In the genomic region with DNA sequence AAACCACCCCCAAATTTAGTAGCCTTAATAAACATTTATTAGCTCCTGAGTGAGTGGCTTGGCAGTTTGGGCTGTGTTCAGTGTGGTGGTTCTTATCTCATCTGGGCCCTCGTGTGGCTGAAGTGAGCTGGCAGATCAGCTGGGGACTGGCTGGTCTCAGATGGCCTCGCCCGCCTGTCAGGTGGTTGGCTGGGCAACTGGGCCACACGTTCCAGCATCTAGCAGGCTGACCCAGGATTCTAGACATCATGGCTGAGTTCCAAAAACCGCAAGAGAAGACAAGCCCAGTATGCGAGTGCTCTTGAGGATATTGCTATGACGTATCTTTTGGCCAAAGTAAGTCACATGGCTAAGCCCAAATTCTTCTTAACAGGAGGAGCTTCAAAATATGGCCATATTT, we compare ENCODE assay signal across 10 cellular contexts. TPM values are rescaled to one million over a fixed set of nuclear protein-coding genes. Genes with fewer than 3 reads are reported as not detected.
DNase-seq lines count a peak whose midpoint lies in the region; ATAC-seq, FAIRE-seq and TF ChIP-seq lines count a peak whose summit lies in the region.
"Had no signal": no experiment of that assay in that cellular context is flagged by ENCODE, and none has a peak within 500 bp of the region (broad histone marks: within the 10 kb centered on the region; RNA-seq: fewer than 3 reads in every experiment).

No MANE protein-coding gene starts in this region.

- H3K4me3 Mint-ChIP-seq in activated naive CD4-positive, alpha-beta T cell treated with anti-CD3 and anti-CD28 coated beads for 36 hours = no peak overlapping the region
- H3K4me3 Mint-ChIP-seq: nephron had no signal

- H3K27ac ChIP-seq in GM12878 (ENCODE audit: control insufficient read depth, insufficient read depth) (no peak overlapping the region), HepG2 (ENCODE audit: extremely low read length, insufficient read depth, low read length) (no peak overlapping the region), upper lobe of right lung (no peak overlapping the region), spleen (peak overlapping the region in 3 of 8 donors; percentile 14 to 45 (median 38))

- H3K4me3 ChIP-seq in GM12878 (no peak overlapping the region), HepG2 (replicated peaks in 1 of 3; ENCODE audit: insufficient read depth in 1 of 3, low read depth in 2 of 3, low read length in 3 of 3) (no peak overlapping the region), upper lobe of right lung (no peak overlapping the region), spleen (no peak overlapping the region)

- H3K27me3 Mint-ChIP-seq in activated naive CD4-positive, alpha-beta T cell treated with anti-CD3 and anti-CD28 coated beads for 36 hours (ENCODE audit: low read depth) = no peaks in the 10 kb centered on the region

- H3K36me3 ChIP-seq in GM12878 (ENCODE audit: control insufficient read depth in 2 of 2, insufficient read depth in 2 of 2, low read length in 1 of 2) (peaks cover 22 to 24% of the 10 kb centered on the region in 2 experiments), HepG2 (replicated peaks in 1 of 2; ENCODE audit: control insufficient read depth in 1 of 2, insufficient read depth in 2 of 2, low read length in 2 of 2) (peaks cover 41 to 90% of the 10 kb centered on the region in 2 experiments), upper lobe of right lung (peaks cover 85% of the 10 kb centered on the region), spleen (peaks cover 0 to 100% (median 78%) of the 10 kb centered on the region in 6 donors)

- CTCF ChIA-PET in activated naive CD4-positive, alpha-beta T cell treated with anti-CD3 and anti-CD28 coated beads for 36 hours (lab: Charles Lee) = interaction anchor here (0.6 kb wide), 1 partner anchor 156 kb away, joined by 6 read pairs; no protein-coding TSS in a partner anchor
- CTCF ChIA-PET in GM12878 (lab: Yijun Ruan, JAX) = interaction anchor here (0.5 to 1.2 kb wide), 4 partner anchors 14 to 289 kb away, joined by 3 to 4 read pairs (median 4); no protein-coding TSS in a partner anchor
- CTCF ChIA-PET in HepG2 (lab: Yijun Ruan, JAX; ENCODE audit: low intra/inter-chr PET ratio, low total read pairs) = no interaction called here

- H3K9me3 ChIP-seq in GM12878 (replicated peaks; ENCODE audit: control insufficient read depth, insufficient read depth, low read length) = no peaks in the 10 kb centered on the region
- H3K9me3 ChIP-seq in HepG2 (ENCODE audit: low read length) = no peaks in the 10 kb centered on the region
- no peaks in the 10 kb centered on the region for H3K9me3 ChIP-seq in upper lobe of right lung
- no peaks in the 10 kb centered on the region for H3K9me3 ChIP-seq in spleen

- no peak for TF ChIP-seq CTCF in GM12878 (IDR thresholded peaks at IDR 0.05 in 2 of 3, conservative IDR thresholded peaks at IDR 0.05 in 1 of 3; ENCODE audit: control insufficient read depth in 2 of 3, extremely low read depth in 1 of 3, insufficient read depth in 1 of 3, low read depth in 3 of 3, low read length in 3 of 3)
- peak; percentile 24 for TF ChIP-seq CTCF in HepG2 (CRISPR knock-in tag; IDR thresholded peaks at IDR 0.05)
- no peak for TF ChIP-seq CTCF in upper lobe of right lung (IDR thresholded peaks at IDR 0.05)
- TF ChIP-seq CTCF in spleen (IDR thresholded peaks at IDR 0.05 in 8 of 11, conservative IDR thresholded peaks at IDR 0.05 in 3 of 11) = no peak

- peak overlapping the region; percentile 25 for H3K27ac Mint-ChIP-seq in activated naive CD4-positive, alpha-beta T cell treated with anti-CD3 and anti-CD28 coated beads for 36 hours
- H3K27ac Mint-ChIP-seq: nephron had no signal

- H2AFZ ChIP-seq in GM12878 (ENCODE audit: control insufficient read depth, low read depth, low read length) (no peak overlapping the region), HepG2 (ENCODE audit: low read length) (no peak overlapping the region)

- H3K79me2 ChIP-seq in GM12878 (ENCODE audit: control insufficient read depth, insufficient read depth, low read length) = no peaks in the 10 kb centered on the region
- no peaks in the 10 kb centered on the region for H3K79me2 ChIP-seq in HepG2 (ENCODE audit: insufficient read depth, low read length)

- in situ Hi-C loops in GM12878 (cut with MboI) = no loop called here
- in situ Hi-C loops in HepG2 (cut with HindIII; ENCODE audit: extremely low pct_ligation_motif_present, low pct_unique_long_range_greater_than_20kb) = no loop called here

- H3K9ac ChIP-seq in GM12878 (ENCODE audit: control insufficient read depth, insufficient read depth, low read length) (no peak overlapping the region), HepG2 (ENCODE audit: insufficient read depth, low read depth, low read length) (no peak overlapping the region)

- TF ChIP-seq POLR2A in GM12878 (IDR thresholded peaks at IDR 0.05; ENCODE audit: low read depth, low read length) (no peak), HepG2 (IDR thresholded peaks at IDR 0.05; ENCODE audit: insufficient read depth in 1 of 2, low read depth in 2 of 2, low read length in 2 of 2) (no peak), spleen (IDR thresholded peaks at IDR 0.05) (no peak)

- WGBS in GM12878 (ENCODE audit: insufficient coverage, insufficient replicate concordance, low lambda C conversion rate, missing lambda C conversion rate) = 78% methylated on average over 7 of the region's 7 CpGs
- 93% methylated on average over 7 of the region's 7 CpGs for WGBS in HepG2 (ENCODE audit: low lambda C conversion rate)
- 49 to 69% (median 65%) methylated on average over 7 of the region's 7 CpGs for WGBS in spleen, 5 donors

- SMC1A ChIA-PET in GM12878 (lab: Charles Lee; ENCODE audit: uncharacterized antibody, unreplicated experiment) = interaction anchor here (0.7 to 1.6 kb wide), 3 partner anchors 21 to 87 kb away, joined by 3 to 5 read pairs (median 3); no protein-coding TSS in a partner anchor

- H3K36me3 Mint-ChIP-seq in activated naive CD4-positive, alpha-beta T cell treated with anti-CD3 and anti-CD28 coated beads for 36 hours (ENCODE audit: low read depth) = peaks cover 21% of the 10 kb centered on the region

- 0 out of 3 replicates have a peak, but pooled peaks have one; percentile 24 for ATAC-seq in GM12878
- peak; percentile 4; the same call in 1 of the 3 replicates for ATAC-seq in HepG2
- ATAC-seq in upper lobe of right lung = peak; percentile 92
- no peak for ATAC-seq in GM19467 (IDR thresholded peaks at IDR 0.05; ENCODE audit: unreplicated experiment)

- no peaks in the 10 kb centered on the region for H3K4me1 Mint-ChIP-seq in activated naive CD4-positive, alpha-beta T cell treated with anti-CD3 and anti-CD28 coated beads for 36 hours (ENCODE audit: low read depth)

- POLR2A ChIA-PET in GM12878 (lab: Charles Lee) (interaction anchor here (1.4 kb wide), 1 partner anchor 18 kb away, joined by 3 read pairs; no protein-coding TSS in a partner anchor), HepG2 (lab: Yijun Ruan, JAX) (interaction anchor here (3.8 kb wide), 1 partner anchor 29 kb away, joined by 16 read pairs; a partner anchor contains a TSS)

- H3K9me3 Mint-ChIP-seq in activated naive CD4-positive, alpha-beta T cell treated with anti-CD3 and anti-CD28 coated beads for 36 hours = no peaks in the 10 kb centered on the region
- H3K9me3 Mint-ChIP-seq: nephron had no signal

- no peaks in the 10 kb centered on the region for H3K27me3 ChIP-seq in GM12878 (replicated peaks in 1 of 2; ENCODE audit: control insufficient read depth in 2 of 2, insufficient read depth in 2 of 2, low read length in 1 of 2)
- H3K27me3 ChIP-seq in HepG2 (ENCODE audit: control insufficient read depth in 1 of 2, insufficient read depth in 2 of 2, low read length in 2 of 2) = no peaks in the 10 kb centered on the region
- H3K27me3 ChIP-seq in upper lobe of right lung = no peaks in the 10 kb centered on the region
- no peaks in the 10 kb centered on the region for H3K27me3 ChIP-seq in spleen (replicated peaks in 1 of 7)

- TF ChIP-seq RAD21 in GM12878 (IDR thresholded peaks at IDR 0.05; ENCODE audit: insufficient read depth, low read depth, low read length) (no peak), HepG2 (CRISPR knock-in tag; IDR thresholded peaks at IDR 0.05) (no peak)

- TF ChIP-seq EP300 in GM12878 (IDR thresholded peaks at IDR 0.05; ENCODE audit: borderline replicate concordance in 1 of 2, control insufficient read depth in 1 of 2, low read depth in 2 of 2, low read length in 2 of 2) = no peak
- TF ChIP-seq EP300 in HepG2 (IDR thresholded peaks at IDR 0.05; ENCODE audit: low read depth in 2 of 2, low read length in 2 of 2) = no peak
- TF ChIP-seq EP300 in HepG2 (CRISPR knock-in tag; IDR thresholded peaks at IDR 0.05; ENCODE audit: borderline replicate concordance) = no peak

- H3K4me1 ChIP-seq in GM12878 (ENCODE audit: control insufficient read depth, insufficient read depth, low read length) (no peaks in the 10 kb centered on the region), HepG2 (ENCODE audit: insufficient read depth, low read length) (no peaks in the 10 kb centered on the region), upper lobe of right lung (peaks cover 15% of the 10 kb centered on the region), spleen (peaks cover 0 to 12% (median 5%) of the 10 kb centered on the region in 6 donors)

- no peak for FAIRE-seq in GM12878 (lab: Jason Lieb, UNC)
- no peak for FAIRE-seq in HepG2 (lab: Jason Lieb, UNC)

- H3K4me2 ChIP-seq in GM12878 (ENCODE audit: control insufficient read depth, insufficient read depth) (no peak overlapping the region), HepG2 (ENCODE audit: low read depth, low read length) (no peak overlapping the region)

- RAD21 ChIA-PET in GM12878 (lab: Charles Lee; ENCODE audit: unreplicated experiment) = no interaction called here

- H4K20me1 ChIP-seq in GM12878 (ENCODE audit: control insufficient read depth, insufficient read depth) (0 out of 2 replicates have a peak, but pooled peaks cover 3% of the 10 kb centered on the region), HepG2 (ENCODE audit: insufficient read depth, low read length) (peaks cover 11% of the 10 kb centered on the region)

- no peak for DNase-seq in activated naive CD4-positive, alpha-beta T cell treated with anti-CD3 and anti-CD28 coated beads for 36 hours
- DNase-seq in activated naive CD4-positive, alpha-beta T cell (lab: John Stamatoyannopoulos, UW) = no peak
- DNase-seq in GM12878 (ENCODE audit: low read depth, low spot score) = no peak
- DNase-seq in HepG2 (ENCODE audit: low spot score) = no peak
- peak; percentile 90 for DNase-seq in upper lobe of right lung
- DNase-seq in spleen = no peak
- DNase-seq in SHP77 (lab: John Stamatoyannopoulos, UW) = no peak
- DNase-seq: DND-41 had no signal

- BruUV-seq in GM12878 (replicated peaks; lab: Mats Ljungman, UMichigan) (no TSS peak), HepG2 (replicated peaks; lab: Mats Ljungman, UMichigan) (no TSS peak)

- intact Hi-C loops in activated naive CD4-positive, alpha-beta T cell treated with anti-CD3 and anti-CD28 coated beads for 36 hours (cut with micrococcal nuclease) = no loop called here
- intact Hi-C loops in GM12878 (cut with micrococcal nuclease; ENCODE audit: unreplicated experiment) = no loop called here
- intact Hi-C loops in HepG2 (cut with micrococcal nuclease; ENCODE audit: unreplicated experiment) = no loop called here
- intact Hi-C loops in upper lobe of right lung (cut with DNase I) = no loop called here
- intact Hi-C loops in spleen (cut with DNase I; ENCODE audit: low total_unique reads) = no loop called here

RNA-seq across cellular contexts. Expression of a gene that starts 28.9 kb away (rescaled TPM):
- 100 to 1,000 TPM; 202 to 207 TPM for total RNA-seq in activated naive CD4-positive, alpha-beta T cell treated with anti-CD3 and anti-CD28 coated beads for 36 hours
- total RNA-seq in GM12878 (2013; cell fraction: nucleolus; rRNA removed) = 19.3 and 19.8 TPM in 2 replicates
- total RNA-seq in GM12878 (2014; rRNA removed) (78.6 and 96.7 TPM in 2 replicates), GM12878 (2014; rRNA removed; fragmentation: Illumina TruSeq; extraction: Trizol) (144 and 153 TPM in 2 replicates), GM12878 (2021) (80.2 and 84.1 TPM in 2 replicates), HepG2 (2016; rRNA removed; fragmentation: Illumina TruSeq; extraction: Trizol) (213 and 316 TPM in 2 replicates), upper lobe of right lung (54.4 TPM), spleen (10 to 100 TPM; 34.8 to 45.3 (median 39.9) TPM)
- polyA plus RNA-seq in GM12878 (2011; ENCODE audit: low read depth) = 79.9 TPM
- polyA plus RNA-seq in GM12878 (2011; rRNA removed) (88.7 and 134 TPM in 2 replicates), GM12878 (2014; fragmentation: Illumina TruSeq; extraction: Trizol) (153 and 161 TPM in 2 replicates), GM12878 (2014; fragmentation: Nextera tagmentation; extraction: Ambion mirVana) (100 to 1,000 TPM in 1 of 2 experiments, 10 to 100 TPM in 1; 60.2 to 103 TPM), GM12878 (2014; rRNA removed) (76.0 and 84.6 TPM in 2 replicates), GM12878 (2016; fragmentation: Nextera tagmentation; extraction: Ambion mirVana) (10 to 100 TPM; 78.1 to 79.0 TPM), HepG2 (2011; rRNA removed) (102 and 126 TPM in 2 replicates), spleen (10 to 100 TPM; 30.0 to 40.9 (median 37.1) TPM)
- 40.4 and 43.0 TPM in 2 replicates for polyA plus RNA-seq in GM12878 (2011; cell fraction: cytosol; rRNA removed)
- polyA plus RNA-seq in GM12878 (2011; cell fraction: nucleus; rRNA removed) = 27.3 and 28.2 TPM in 2 replicates
- 89.2 and 98.1 TPM in 2 replicates for polyA plus RNA-seq in GM12878 (2012)
- 25.0 and 32.9 TPM in 2 replicates for polyA minus RNA-seq in GM12878 (2011; rRNA and poly(A)+ RNA removed)
- polyA minus RNA-seq in GM12878 (2011; cell fraction: cytosol; rRNA and poly(A)+ RNA removed) = 15.5 and 17.9 TPM in 2 replicates
- polyA minus RNA-seq in GM12878 (2011; cell fraction: nucleus; rRNA and poly(A)+ RNA removed) = 8.2 and 12.4 TPM in 2 replicates
- 51.0 and 51.7 TPM in 2 replicates for total RNA-seq in HepG2 (2016; cell fraction: cytosol; rRNA removed; fragmentation: Illumina TruSeq; extraction: Trizol; ENCODE audit: low read depth)
- 208 and 329 TPM in 2 replicates for total RNA-seq in HepG2 (2016; cell fraction: insoluble cytoplasmic fraction; rRNA removed; fragmentation: Illumina TruSeq; extraction: Trizol)
- 97.8 and 98.8 TPM in 2 replicates for total RNA-seq in HepG2 (2016; cell fraction: membrane; rRNA removed; fragmentation: Illumina TruSeq; extraction: Trizol)
- total RNA-seq in HepG2 (2016; cell fraction: nucleus; rRNA removed; fragmentation: Illumina TruSeq; extraction: Trizol) = 76.0 and 84.1 TPM in 2 replicates
- polyA plus RNA-seq in HepG2 (2011; cell fraction: cytosol; rRNA removed) = 63.0 and 92.8 TPM in 2 replicates
- 22.9 and 30.3 TPM in 2 replicates for polyA plus RNA-seq in HepG2 (2011; cell fraction: nucleus; rRNA removed)
- polyA plus RNA-seq in HepG2 (2012) = 143 and 178 TPM in 2 replicates
- 36.0 and 36.2 TPM in 2 replicates for polyA plus RNA-seq in HepG2 (2016; cell fraction: cytosol; fragmentation: Illumina TruSeq; extraction: Trizol; ENCODE audit: low read depth)
- polyA plus RNA-seq in HepG2 (2016; cell fraction: insoluble cytoplasmic fraction; fragmentation: Illumina TruSeq; extraction: Trizol; ENCODE audit: low read depth) = 299 and 317 TPM in 2 replicates
- polyA plus RNA-seq in HepG2 (2016; cell fraction: membrane; fragmentation: Illumina TruSeq; extraction: Trizol; ENCODE audit: low read depth) = 66.5 and 67.3 TPM in 2 replicates
- 111 and 114 TPM in 2 replicates for polyA plus RNA-seq in HepG2 (2016; cell fraction: nucleus; fragmentation: Illumina TruSeq; extraction: Trizol; ENCODE audit: insufficient read depth, low read depth)
- polyA minus RNA-seq in HepG2 (2011; rRNA and poly(A)+ RNA removed; ENCODE audit: low replicate concordance) = 27.1 and 39.1 TPM in 2 replicates
- polyA minus RNA-seq in HepG2 (2011; cell fraction: cytosol; rRNA and poly(A)+ RNA removed) = 55.0 and 56.6 TPM in 2 replicates
- 34.4 and 37.0 TPM in 2 replicates for polyA minus RNA-seq in HepG2 (2011; cell fraction: nucleus; rRNA and poly(A)+ RNA removed)
